ENCODE assay signal across 35 cellular contexts in genomic region chrX:24415921-24416320, GRCh38.
"Had no signal": no experiment of that assay in that cellular context is flagged by ENCODE, and none has a peak within 500 bp of the region (broad histone marks: within the 10 kb centered on the region; RNA-seq: fewer than 3 reads in every experiment).

No MANE protein-coding gene starts in this region.

- H3K9me3 ChIP-seq: MG63 had no signal

- H3K27ac ChIP-seq: KMS-11 had no signal

- H3K4me2 ChIP-seq: KMS-11 had no signal

- H3K36me3 ChIP-seq: MG63 had no signal

- H3K9ac ChIP-seq: KMS-11 had no signal

- H3K4me3 ChIP-seq: MG63 had no signal

- DNase-seq: Karpas-422, Kasumi-1, KG1, MG63, MM.1S, MV-4-11, NCI-H1048, NCI-H1092, NCI-H1092 treated with DMSO at 0.1 percent for 48 hours, NCI-H1105, NCI-H1105 treated with DMSO at 0.1 percent for 48 hours, NCI-H1417, NCI-H1417 treated with DMSO at 0.1 percent for 48 hours, NCI-H1436, NCI-H1436 treated with DMSO at 0.1 percent for 48 hours, NCI-H146, NCI-H1694, NCI-H1694 treated with DMSO at 0.1 percent for 48 hours, NCI-H187, NCI-H187 treated with DMSO at 0.1 percent for 48 hours, NCI-H1930, NCI-H2029, NCI-H2029 treated with DMSO at 0.1 percent for 48 hours, NCI-H2081, NCI-H2081 treated with DMSO at 0.1 percent for 48 hours, NCI-H2107, NCI-H2171, NCI-H2171 treated with DMSO at 0.1 percent for 48 hours, NCI-H2227 treated with DMSO at 0.1 percent for 48 hours, NCI-H226, NCI-H345, NCI-H446, NCI-H446 treated with DMSO at 0.1 percent for 48 hours, NCI-H510A had no signal

- H3K27me3 ChIP-seq: MG63 had no signal
